ENCODE assay signal across 21 cellular contexts in the genomic region with DNA sequence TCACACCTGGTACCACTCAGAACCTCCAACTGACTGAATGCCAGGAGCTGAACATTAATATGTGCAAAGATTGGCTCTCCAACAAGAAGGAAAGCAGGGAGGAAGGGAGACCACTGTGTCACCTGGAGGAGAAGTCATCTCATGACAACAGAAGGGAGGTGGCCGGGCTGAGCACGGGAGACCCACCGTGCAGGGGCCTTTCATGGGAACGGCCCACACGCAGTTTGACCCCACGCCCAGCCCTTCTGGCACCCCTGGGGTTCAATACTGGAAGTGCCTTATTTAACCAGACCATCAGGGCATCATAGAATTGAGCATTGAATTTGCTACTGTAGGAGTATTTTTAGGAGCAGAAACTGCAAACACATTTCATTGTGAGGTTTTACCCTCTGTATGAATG.
DNase-seq lines count a peak whose midpoint lies in the region; ATAC-seq and TF ChIP-seq lines count a peak whose summit lies in the region.
"Had no signal": no experiment of that assay in that cellular context is flagged by ENCODE, and none has a peak within 500 bp of the region (broad histone marks: within the 10 kb centered on the region; RNA-seq: fewer than 3 reads in every experiment).

No MANE protein-coding gene starts in this region.

- TF ChIP-seq CTCF in brain (conservative IDR thresholded peaks at IDR 0.05) (no peak), sigmoid colon (IDR thresholded peaks at IDR 0.05) (no peak)

- H3K9me3 ChIP-seq in CD4-positive, CD25-positive, alpha-beta regulatory T cell (ENCODE audit: control insufficient read depth in 2 of 2, low read length in 2 of 2) = no peaks in the 10 kb centered on the region
- no peaks in the 10 kb centered on the region for H3K9me3 ChIP-seq in sigmoid colon
- H3K9me3 ChIP-seq: right atrium auricular region had no signal

- peaks cover 21% of the 10 kb centered on the region for H3K4me1 ChIP-seq in CD4-positive, CD25-positive, alpha-beta regulatory T cell (ENCODE audit: control insufficient read depth, insufficient read depth, low read length, poor library complexity, severe bottlenecking)
- H3K4me1 ChIP-seq in sigmoid colon = peaks cover 0 to 24% (median 21%) of the 10 kb centered on the region in 4 donors

- WGBS in sigmoid colon, 2 donors = 86 to 88% methylated on average over 6 of the region's 6 CpGs

- DNase-seq in CD4-positive, CD25-positive, alpha-beta regulatory T cell = no peak
- DNase-seq in sigmoid colon (peak; percentile 60), NCI-H345 (lab: John Stamatoyannopoulos, UW) (no peak), GM19240 (ENCODE audit: insufficient read length, low spot score) (no peak), DMS153 treated with DMSO at 0.1 percent for 48 hours (lab: John Stamatoyannopoulos, UW; ENCODE audit: unreplicated experiment) (no peak)
- DNase-seq: cortex of kidney, endodermal cell, GDM1, kidney glomerular epithelial cell, mesenchymal stem cell, MV-4-11, NCI-H187 treated with DMSO at 0.1 percent for 48 hours, NCI-H82, T-helper 1 cell had no signal

- H3K36me3 Mint-ChIP-seq in CD4-positive, CD25-positive, alpha-beta regulatory T cell = peaks cover 9% of the 10 kb centered on the region
- peaks cover 7% of the 10 kb centered on the region for H3K36me3 Mint-ChIP-seq in IgD-negative memory B cell
- no peaks in the 10 kb centered on the region for H3K36me3 Mint-ChIP-seq in brain
- H3K36me3 Mint-ChIP-seq: natural killer cell had no signal

- peak overlapping the region in 2 of 3 donors; percentile 11 to 49 for H3K27ac Mint-ChIP-seq in CD4-positive, CD25-positive, alpha-beta regulatory T cell
- H3K27ac Mint-ChIP-seq in IgD-negative memory B cell = peak overlapping the region in 2 of 3 donors; percentile 38 to 74
- peak overlapping the region in 4 of 5 experiments; percentile 7 to 82 (median 35) for H3K27ac Mint-ChIP-seq in brain
- H3K27ac Mint-ChIP-seq: activated T-helper 17 cell treated with anti-CD3 and anti-CD28 coated beads, Interleukin-2, amount 50 U/mL, for 72 hours; endodermal cell; natural killer cell had no signal

- peaks cover 15 to 28% (median 16%) of the 10 kb centered on the region in 4 donors for H3K4me1 Mint-ChIP-seq in CD4-positive, CD25-positive, alpha-beta regulatory T cell
- peaks cover 19 to 24% (median 22%) of the 10 kb centered on the region in 3 donors for H3K4me1 Mint-ChIP-seq in IgD-negative memory B cell
- peaks cover 55% of the 10 kb centered on the region for H3K4me1 Mint-ChIP-seq in brain

- TF ChIP-seq EP300 in sigmoid colon (IDR thresholded peaks at IDR 0.05) = no peak

- H3K4me3 ChIP-seq in CD4-positive, CD25-positive, alpha-beta regulatory T cell (ENCODE audit: low read depth, low read length) = no peak overlapping the region
- H3K4me3 ChIP-seq in sigmoid colon = no peak overlapping the region
- H3K4me3 ChIP-seq: right atrium auricular region had no signal

- no peak for TF ChIP-seq POLR2A in sigmoid colon (IDR thresholded peaks at IDR 0.05)

- H3K27ac ChIP-seq in CD4-positive, CD25-positive, alpha-beta regulatory T cell (ENCODE audit: insufficient read depth, low read length, poor library complexity, severe bottlenecking) = no peak overlapping the region
- H3K27ac ChIP-seq in sigmoid colon = no peak overlapping the region
- H3K27ac ChIP-seq: C4-2B, right atrium auricular region had no signal

- peak overlapping the region in 1 of 4 donors; percentile 72 for H3K4me3 Mint-ChIP-seq in CD4-positive, CD25-positive, alpha-beta regulatory T cell
- H3K4me3 Mint-ChIP-seq in IgD-negative memory B cell (peak overlapping the region in 1 of 4 donors; percentile 79), brain (no peak overlapping the region)
- H3K4me3 Mint-ChIP-seq: activated T-helper 17 cell treated with anti-CD3 and anti-CD28 coated beads, Interleukin-2, amount 50 U/mL, for 72 hours; endodermal cell; natural killer cell had no signal

- no peak for ATAC-seq in CD4-positive, CD25-positive, alpha-beta regulatory T cell (ENCODE audit: low read depth in 2 of 2)
- ATAC-seq: activated T-helper 17 cell treated with anti-CD3 and anti-CD28 coated beads, Interleukin-2, amount 50 U/mL, for 72 hours; natural killer cell; PC-3 had no signal

- H3K27me3 Mint-ChIP-seq in CD4-positive, CD25-positive, alpha-beta regulatory T cell = peaks cover 8% of the 10 kb centered on the region
- H3K27me3 Mint-ChIP-seq in IgD-negative memory B cell = no peaks in the 10 kb centered on the region
- H3K27me3 Mint-ChIP-seq in brain = peaks cover 3% of the 10 kb centered on the region
- H3K27me3 Mint-ChIP-seq: activated T-helper 17 cell treated with anti-CD3 and anti-CD28 coated beads, Interleukin-2, amount 50 U/mL, for 72 hours had no signal

- H3K27me3 ChIP-seq in CD4-positive, CD25-positive, alpha-beta regulatory T cell (ENCODE audit: control insufficient read depth, insufficient read depth, low read length) = no peaks in the 10 kb centered on the region
- peaks cover 0 to 17% (median 0%) of the 10 kb centered on the region in 3 donors for H3K27me3 ChIP-seq in sigmoid colon
- H3K27me3 ChIP-seq: right atrium auricular region had no signal

- H3K36me3 ChIP-seq in CD4-positive, CD25-positive, alpha-beta regulatory T cell (ENCODE audit: control insufficient read depth, insufficient read depth, low read length) = peaks cover 17% of the 10 kb centered on the region
- H3K36me3 ChIP-seq in sigmoid colon = peaks cover 0 to 9% (median 4%) of the 10 kb centered on the region in 4 donors

- intact Hi-C loops in sigmoid colon (cut with DNase I) = loop anchor here (1.0 to 5.0 kb wide), 2 partner anchors 70 to 147 kb away; no protein-coding TSS in a partner anchor

- H3K9me3 Mint-ChIP-seq in CD4-positive, CD25-positive, alpha-beta regulatory T cell = no peaks in the 10 kb centered on the region
- H3K9me3 Mint-ChIP-seq in IgD-negative memory B cell (no peaks in the 10 kb centered on the region), brain (no peaks in the 10 kb centered on the region)
- H3K9me3 Mint-ChIP-seq: activated T-helper 17 cell treated with anti-CD3 and anti-CD28 coated beads, Interleukin-2, amount 50 U/mL, for 72 hours; endodermal cell; natural killer cell had no signal
